In genomic region chr6:72657391-72657790, GRCh38 we compare ENCODE assay signal across 6 cellular contexts. TPM values are rescaled to one million over a fixed set of nuclear protein-coding genes. Genes with fewer than 3 reads are reported as not detected.
"Had no signal": no experiment of that assay in that cellular context is flagged by ENCODE, and none has a peak within 500 bp of the region (broad histone marks: within the 10 kb centered on the region; RNA-seq: fewer than 3 reads in every experiment).

No MANE protein-coding gene starts in this region.

- H3K9ac ChIP-seq: GM23248 had no signal

- ATAC-seq: HepG2 had no signal

- H3K9me3 ChIP-seq: HAP-1 had no signal

- H3K36me3 ChIP-seq: HAP-1 had no signal

- H2AFZ ChIP-seq: GM23248 had no signal

- DNase-seq: GOT3, H7, KBM-7 had no signal

- H3K4me1 ChIP-seq: HAP-1 had no signal

- H3K4me3 ChIP-seq: GM23248, HAP-1 had no signal

- H3K27ac ChIP-seq: GM23248 had no signal

RNA-seq across cellular contexts. Expression of gene KCNQ5, which starts 35.5 kb away (rescaled TPM):
- total RNA-seq: HepG2 had no signal
